ENCODE assay signal across 32 cellular contexts in genomic region chr6:106788761-106789160, GRCh38.
"Had no signal": no experiment of that assay in that cellular context is flagged by ENCODE, and none has a peak within 500 bp of the region (broad histone marks: within the 10 kb centered on the region; RNA-seq: fewer than 3 reads in every experiment).

No MANE protein-coding gene starts in this region.

- H3K9me3 Mint-ChIP-seq: activated CD4-positive, alpha-beta memory T cell treated with anti-CD3 and anti-CD28 coated beads for 36 hours; activated CD4-positive, alpha-beta T cell treated with anti-CD3 and anti-CD28 coated beads, Interleukin-2, amount 10 ng/mL, durations not matched to agents 24 days and 14 days; activated naive CD4-positive, alpha-beta T cell treated with anti-CD3 and anti-CD28 coated beads, Interleukin-2, amount 10 ng/mL, durations not matched to agents 7 days and 5 days; activated naive CD8-positive, alpha-beta T cell treated with anti-CD3 and anti-CD28 coated beads, Interleukin-2, amount 10 ng/mL, durations not matched to agents 7 days and 5 days; activated T-helper 1 cell treated with anti-CD3 and anti-CD28 coated beads, Interleukin-12 subunit alpha, Interleukin-12 subunit beta, Interleukin-2, Interleukin-4 antibody, amounts not matched to agents 30 ng/mL and 10 ng/mL and 1 ng/mL, durations not matched to agents 14 hours and 24 hours and 36 hours; natural killer cell had no signal

- H3K4me1 Mint-ChIP-seq: activated CD4-positive, alpha-beta T cell treated with anti-CD3 and anti-CD28 coated beads, Interleukin-2, amount 10 ng/mL, durations not matched to agents 24 days and 14 days; activated naive CD4-positive, alpha-beta T cell treated with anti-CD3 and anti-CD28 coated beads, Interleukin-2, amount 10 ng/mL, durations not matched to agents 7 days and 5 days; activated naive CD8-positive, alpha-beta T cell treated with anti-CD3 and anti-CD28 coated beads, Interleukin-2, amount 10 ng/mL, durations not matched to agents 7 days and 5 days; natural killer cell had no signal

- DNase-seq: activated CD4-positive, alpha-beta memory T cell treated with anti-CD3 and anti-CD28 coated beads for 36 hours; activated CD4-positive, alpha-beta T cell treated with anti-CD3 and anti-CD28 coated beads, Interleukin-2, amount 10 ng/mL, durations not matched to agents 24 days and 14 days; activated CD4-positive, CD25-positive, alpha-beta regulatory T cell treated with anti-CD3 and anti-CD28 coated beads, Interleukin-2, amount 50 U/mL, for 72 hours; activated CD8-positive, alpha-beta memory T cell treated with anti-CD3 and anti-CD28 coated beads, Interleukin-2, amount 50 U/mL, for 4 hours; activated gamma-delta T cell; activated naive CD4-positive, alpha-beta T cell treated with anti-CD3 and anti-CD28 coated beads, Interleukin-2, amount 10 ng/mL, durations not matched to agents 7 days and 5 days; activated naive CD8-positive, alpha-beta T cell treated with anti-CD3 and anti-CD28 coated beads, Interleukin-2, amount 10 ng/mL, durations not matched to agents 7 days and 5 days; activated T-cell treated with anti-CD3 and anti-CD28 coated beads, Interleukin-2, amount 50 U/mL, for 1 hour; brain microvascular endothelial cell; dorsolateral prefrontal cortex; effector memory CD4-positive, alpha-beta T cell; head of caudate nucleus; hippocampal formation; lower lobe of right lung; mesendoderm; natural killer cell; ovary; right cardiac atrium; spleen; stimulated activated CD4-positive, alpha-beta T cell treated with anti-CD3 and anti-CD28 coated beads, Interleukin-2, amount 100 ng/mL, for 48 hours; stimulated activated naive CD4-positive, alpha-beta T cell treated with Interleukin-2 at 50 U/mL for 16 hours; T-helper 17 cell; T1000; testis; trophoblast cell; WERI-Rb-1 had no signal

- H3K4me3 ChIP-seq: ascending aorta, coronary artery, dorsolateral prefrontal cortex, gastroesophageal sphincter, lower lobe of right lung, ovary, spleen, testis had no signal

- FAIRE-seq: urothelium cell line had no signal

- ATAC-seq: gastroesophageal sphincter, lower lobe of right lung, natural killer cell, right cardiac atrium, T-helper 17 cell had no signal

- H3K36me3 Mint-ChIP-seq: activated CD4-positive, alpha-beta memory T cell treated with anti-CD3 and anti-CD28 coated beads for 36 hours; activated naive CD4-positive, alpha-beta T cell treated with anti-CD3 and anti-CD28 coated beads, Interleukin-2, amount 10 ng/mL, durations not matched to agents 7 days and 5 days; activated naive CD8-positive, alpha-beta T cell treated with anti-CD3 and anti-CD28 coated beads, Interleukin-2, amount 10 ng/mL, durations not matched to agents 7 days and 5 days; natural killer cell had no signal

- H3K27ac Mint-ChIP-seq: activated CD4-positive, alpha-beta memory T cell treated with anti-CD3 and anti-CD28 coated beads for 36 hours; activated CD4-positive, alpha-beta T cell treated with anti-CD3 and anti-CD28 coated beads, Interleukin-2, amount 10 ng/mL, durations not matched to agents 24 days and 14 days; activated naive CD4-positive, alpha-beta T cell treated with anti-CD3 and anti-CD28 coated beads, Interleukin-2, amount 10 ng/mL, durations not matched to agents 7 days and 5 days; activated naive CD8-positive, alpha-beta T cell treated with anti-CD3 and anti-CD28 coated beads, Interleukin-2, amount 10 ng/mL, durations not matched to agents 7 days and 5 days; activated T-helper 1 cell treated with anti-CD3 and anti-CD28 coated beads, Interleukin-12 subunit alpha, Interleukin-12 subunit beta, Interleukin-2, Interleukin-4 antibody, amounts not matched to agents 30 ng/mL and 10 ng/mL and 1 ng/mL, durations not matched to agents 14 hours and 24 hours and 36 hours; natural killer cell; T-helper 17 cell had no signal

- H3K27me3 Mint-ChIP-seq: activated CD4-positive, alpha-beta memory T cell treated with anti-CD3 and anti-CD28 coated beads for 36 hours had no signal

- H3K9me3 ChIP-seq: ascending aorta, gastroesophageal sphincter, lower lobe of right lung, neutrophil, ovary, spleen, testis had no signal

- H3K4me3 Mint-ChIP-seq: activated CD4-positive, alpha-beta memory T cell treated with anti-CD3 and anti-CD28 coated beads for 36 hours; activated CD4-positive, alpha-beta T cell treated with anti-CD3 and anti-CD28 coated beads, Interleukin-2, amount 10 ng/mL, durations not matched to agents 24 days and 14 days; activated naive CD4-positive, alpha-beta T cell treated with anti-CD3 and anti-CD28 coated beads, Interleukin-2, amount 10 ng/mL, durations not matched to agents 7 days and 5 days; activated naive CD8-positive, alpha-beta T cell treated with anti-CD3 and anti-CD28 coated beads, Interleukin-2, amount 10 ng/mL, durations not matched to agents 7 days and 5 days; activated T-helper 1 cell treated with anti-CD3 and anti-CD28 coated beads, Interleukin-12 subunit alpha, Interleukin-12 subunit beta, Interleukin-2, Interleukin-4 antibody, amounts not matched to agents 30 ng/mL and 10 ng/mL and 1 ng/mL, durations not matched to agents 14 hours and 24 hours and 36 hours; natural killer cell; T-helper 17 cell had no signal

- H3K36me3 ChIP-seq: ascending aorta, brain microvascular endothelial cell, gastroesophageal sphincter, lower lobe of right lung, neutrophil, ovary, spleen, WERI-Rb-1 had no signal

- H3K27me3 ChIP-seq: ascending aorta, brain microvascular endothelial cell, gastroesophageal sphincter, neutrophil, ovary, spleen, testis had no signal

- H3K27ac ChIP-seq: ascending aorta, brain microvascular endothelial cell, coronary artery, dorsolateral prefrontal cortex, gastroesophageal sphincter, lower lobe of right lung, neutrophil, ovary, spleen, testis, WERI-Rb-1 had no signal

- H3K4me1 ChIP-seq: ascending aorta, gastroesophageal sphincter, lower lobe of right lung, testis had no signal
